In genomic region chr18:8842506-8842905, GRCh38 we compare ENCODE assay signal across 20 cellular contexts.
DNase-seq lines count a peak whose midpoint lies in the region; ATAC-seq and TF ChIP-seq lines count a peak whose summit lies in the region.
"Had no signal": no experiment of that assay in that cellular context is flagged by ENCODE, and none has a peak within 500 bp of the region (broad histone marks: within the 10 kb centered on the region; RNA-seq: fewer than 3 reads in every experiment).

No MANE protein-coding gene starts in this region.

- no peaks in the 10 kb centered on the region for H3K9me2 ChIP-seq in PC-3 (replicated peaks; ENCODE audit: low read length)

- H3K79me2 ChIP-seq in mammary epithelial cell (ENCODE audit: insufficient read depth, low read length), result no peaks in the 10 kb centered on the region
- no peaks in the 10 kb centered on the region for H3K79me2 ChIP-seq in PC-3 (ENCODE audit: low read length)

- POLR2A ChIA-PET in PC-3 (lab: Charles Lee; ENCODE audit: unreplicated experiment), result interaction anchor here (0.6 kb wide), 1 partner anchor 60 kb away, joined by 3 read pairs; no protein-coding TSS in a partner anchor

- H3K4me1 ChIP-seq in mammary epithelial cell (ENCODE audit: insufficient read depth, low read length), result peaks cover 30% of the 10 kb centered on the region
- H3K4me1 ChIP-seq in breast epithelium, result no peaks in the 10 kb centered on the region
- H3K4me1 ChIP-seq in PC-3 (ENCODE audit: insufficient read depth, low read length), result peaks cover 13% of the 10 kb centered on the region
- H3K4me1 ChIP-seq: A549 had no signal

- in situ Hi-C loops in mammary epithelial cell (cut with MboI; ENCODE audit: low sequenced_read_pairs in 2 of 2), result no loop called here

- H2AFZ ChIP-seq in mammary epithelial cell (ENCODE audit: low read depth, low read length) (peak overlapping the region; percentile 50), PC-3 (ENCODE audit: low read length) (no peak overlapping the region)

- dilution Hi-C loops in mammary epithelial cell (cut with HindIII; ENCODE audit: low sequenced_read_pairs), result no loop called here

- intact Hi-C loops in mammary epithelial cell (cut with micrococcal nuclease), result no loop called here
- intact Hi-C loops in breast epithelium (cut with DNase I; ENCODE audit: low total_unique reads), result no loop called here
- intact Hi-C loops in PC-3 (cut with micrococcal nuclease), result no loop called here

- TF ChIP-seq POLR2A in breast epithelium (IDR thresholded peaks at IDR 0.05), result no peak

- no peaks in the 10 kb centered on the region for H3K9me3 ChIP-seq in mammary epithelial cell (replicated peaks; ENCODE audit: insufficient read depth, low read length)
- H3K9me3 ChIP-seq in breast epithelium, result no peaks in the 10 kb centered on the region
- no peaks in the 10 kb centered on the region for H3K9me3 ChIP-seq in PC-3 (ENCODE audit: low read length)
- H3K9me3 ChIP-seq in WERI-Rb-1 (ENCODE audit: severe bottlenecking), result no peaks in the 10 kb centered on the region
- H3K9me3 ChIP-seq: A549 had no signal

- H3K9ac ChIP-seq in mammary epithelial cell (ENCODE audit: insufficient read depth, low read length) (no peak overlapping the region), PC-3 (ENCODE audit: low read length) (no peak overlapping the region)
- H3K9ac ChIP-seq: GM23248 had no signal

- H3K27me3 ChIP-seq in mammary epithelial cell (ENCODE audit: insufficient read depth, low read length) (no peaks in the 10 kb centered on the region), breast epithelium (no peaks in the 10 kb centered on the region), PC-3 (ENCODE audit: low read length) (no peaks in the 10 kb centered on the region), WERI-Rb-1 (ENCODE audit: insufficient read depth, low read depth, severe bottlenecking) (no peaks in the 10 kb centered on the region)

- H3K36me3 ChIP-seq in mammary epithelial cell (ENCODE audit: insufficient read depth, low read length), result no peaks in the 10 kb centered on the region
- no peaks in the 10 kb centered on the region for H3K36me3 ChIP-seq in breast epithelium
- H3K36me3 ChIP-seq in PC-3 (ENCODE audit: low read depth, low read length), result no peaks in the 10 kb centered on the region
- H3K36me3 ChIP-seq in WERI-Rb-1, result no peaks in the 10 kb centered on the region

- BruUV-seq in mammary epithelial cell (replicated peaks; lab: Mats Ljungman, UMichigan) (TSS peak; percentile 76), PC-3 (replicated peaks; lab: Mats Ljungman, UMichigan) (no TSS peak)

- H3K4me3 ChIP-seq in mammary epithelial cell (replicated peaks in 1 of 3; ENCODE audit: insufficient read depth in 1 of 3, low read depth in 2 of 3, low read length in 3 of 3) (no peak overlapping the region), breast epithelium (no peak overlapping the region), PC-3 (ENCODE audit: low read length) (no peak overlapping the region), WERI-Rb-1 (ENCODE audit: low read depth, low read length) (no peak overlapping the region)
- H3K4me3 ChIP-seq: A549, GM12878, GM23248 had no signal

- H3K27ac ChIP-seq in mammary epithelial cell (ENCODE audit: insufficient read depth, low read depth, low read length) (peak overlapping the region; percentile 50), breast epithelium (no peak overlapping the region), PC-3 (ENCODE audit: low read length) (peak overlapping the region; percentile 27), WERI-Rb-1 (no peak overlapping the region)
- H3K27ac ChIP-seq: 22Rv1, A549, GM23248 had no signal

- 54% methylated on average over 5 of the region's 5 CpGs for WGBS in mammary epithelial cell (ENCODE audit: low coverage, missing lambda C conversion rate)

- TF ChIP-seq CTCF in mammary epithelial cell (conservative IDR thresholded peaks at IDR 0.05 in 1 of 2, IDR thresholded peaks at IDR 0.05 in 1 of 2; ENCODE audit: extremely low read depth in 1 of 2, insufficient read depth in 1 of 2, low read depth in 1 of 2, low read length in 2 of 2), result no peak
- TF ChIP-seq CTCF in breast epithelium (IDR thresholded peaks at IDR 0.05), result no peak
- TF ChIP-seq CTCF in PC-3 (conservative IDR thresholded peaks at IDR 0.05; ENCODE audit: low read depth, low read length), result no peak
- no peak for TF ChIP-seq CTCF in WERI-Rb-1 (IDR thresholded peaks at IDR 0.05; ENCODE audit: low read depth, low read length)

- peak overlapping the region; percentile 22 for H3K4me2 ChIP-seq in mammary epithelial cell (ENCODE audit: insufficient read depth, low read depth, low read length)
- H3K4me2 ChIP-seq in PC-3 (ENCODE audit: low read length), result no peak overlapping the region
- H3K4me2 ChIP-seq: A549 had no signal

- no peak for ATAC-seq in PC-3
- no peak for ATAC-seq in GM18907 (IDR thresholded peaks at IDR 0.05; ENCODE audit: unreplicated experiment)
- ATAC-seq: A549, GM12878 had no signal

- no peaks in the 10 kb centered on the region for H3F3A ChIP-seq in PC-3 (ENCODE audit: low read length, unreplicated experiment)

- CTCF ChIA-PET in mammary epithelial cell (lab: Charles Lee; ENCODE audit: low non-redundant PET) (no interaction called here), PC-3 (lab: Charles Lee) (interaction anchor here (0.6 kb wide), 1 partner anchor 831 kb away, joined by 3 read pairs; no protein-coding TSS in a partner anchor)

- peak; percentile 50 for DNase-seq in mammary epithelial cell
- no peak for DNase-seq in breast epithelium (ENCODE audit: low spot score in 2 of 2)
- DNase-seq in PC-3, result no peak
- peak; percentile 66 for DNase-seq in kidney tubule cell (ENCODE audit: low spot score)
- DNase-seq in amniotic stem cell (lab: John Stamatoyannopoulos, UW), result no peak
- no peak for DNase-seq in NCI-H2081 treated with DMSO at 0.1 percent for 48 hours (lab: John Stamatoyannopoulos, UW)
- DNase-seq in WERI-Rb-1, result no peak
- DNase-seq: C1 segment of cervical spinal cord; CD4-positive, CD25-positive, alpha-beta regulatory T cell; CD8-positive, alpha-beta memory T cell; COR-L47; DMS 273 treated with DMSO at 0.1 percent for 48 hours; DMS53; DND-41; HCEC 1CT had no signal

- H4K20me1 ChIP-seq in mammary epithelial cell (ENCODE audit: insufficient read depth, low read length) (no peaks in the 10 kb centered on the region), PC-3 (ENCODE audit: low read length) (no peaks in the 10 kb centered on the region)

Comparison
In these comparisons a context has a peak if more than half of its experiments do, and no peak if none do; other contexts are left out.
1. DNase-seq: peak in mammary epithelial cell (single experiment) and kidney tubule cell (single experiment); none in breast epithelium (0 of 2), PC-3 (single experiment), amniotic stem cell (single experiment), NCI-H2081 treated with DMSO at 0.1 percent for 48 hours (single experiment) and WERI-Rb-1 (single experiment).
2. H3K27ac ChIP-seq: peak in mammary epithelial cell (single experiment) and PC-3 (single experiment); none in breast epithelium (0 of 2) and WERI-Rb-1 (single experiment).